Comparison of ENCODE assay signal across 8 cellular contexts in genomic region chr15:72229076-72229946, GRCh38. TPM values are rescaled to one million over a fixed set of nuclear protein-coding genes. Genes with fewer than 3 reads are reported as not detected.
DNase-seq lines count a peak whose midpoint lies in the region; ATAC-seq and TF ChIP-seq lines count a peak whose summit lies in the region.

No MANE protein-coding gene starts in this region.

- peak overlapping the region; percentile 90 for H3K4me3 ChIP-seq in skeletal muscle satellite cell (ENCODE audit: low read length)

- peak overlapping the region; percentile 87 for H3K4me2 ChIP-seq in skeletal muscle satellite cell (ENCODE audit: low read length)

- peak overlapping the region; percentile 96 for H3K9ac ChIP-seq in skeletal muscle satellite cell (ENCODE audit: low read depth, low read length)

- DNase-seq in EH (ENCODE audit: low read depth) = peak; percentile 41
- DNase-seq in NAMALWA (ENCODE audit: low spot score) = peak; percentile 69
- DNase-seq in activated T-helper 2 cell treated with anti-CD3 and anti-CD28 coated beads, Interferon-gamma antibody, Interleukin-2, Interleukin-4, amounts not matched to agents 10 μg/mL and 5 μg/mL and 100 μg/mL, durations not matched to agents 14 hours and 24 hours and 36 hours (ENCODE audit: low spot score) = peak; percentile 34
- DNase-seq in glutamatergic neuron = peak; percentile 16
- no peak for DNase-seq in iPS-NIHi7 (ENCODE audit: extremely low spot score)
- no peak for DNase-seq in HK-2 (ENCODE audit: unreplicated experiment)

- H3K4me1 Mint-ChIP-seq in activated T-helper 2 cell treated with anti-CD3 and anti-CD28 coated beads, Interferon-gamma antibody, Interleukin-2, Interleukin-4, amounts not matched to agents 10 μg/mL and 5 μg/mL and 100 μg/mL, durations not matched to agents 14 hours and 24 hours and 36 hours (ENCODE audit: low read depth) = peaks cover 36% of the 10 kb centered on the region
- H3K4me1 Mint-ChIP-seq in glutamatergic neuron (ENCODE audit: low read depth, unreplicated experiment) = peaks cover 38% of the 10 kb centered on the region

- peaks cover 39% of the 10 kb centered on the region for H3K4me1 ChIP-seq in skeletal muscle satellite cell (ENCODE audit: control insufficient read depth, insufficient read depth, low read length)

- no peaks in the 10 kb centered on the region for H3K9me3 Mint-ChIP-seq in activated T-helper 2 cell treated with anti-CD3 and anti-CD28 coated beads, Interferon-gamma antibody, Interleukin-2, Interleukin-4, amounts not matched to agents 10 μg/mL and 5 μg/mL and 100 μg/mL, durations not matched to agents 14 hours and 24 hours and 36 hours
- peaks cover 23% of the 10 kb centered on the region for H3K9me3 Mint-ChIP-seq in glutamatergic neuron (ENCODE audit: unreplicated experiment)

- peak overlapping the region; percentile 98 for H3K27ac Mint-ChIP-seq in activated T-helper 2 cell treated with anti-CD3 and anti-CD28 coated beads, Interferon-gamma antibody, Interleukin-2, Interleukin-4, amounts not matched to agents 10 μg/mL and 5 μg/mL and 100 μg/mL, durations not matched to agents 14 hours and 24 hours and 36 hours
- peak overlapping the region; percentile 99 for H3K27ac Mint-ChIP-seq in glutamatergic neuron (ENCODE audit: unreplicated experiment)

- no peaks in the 10 kb centered on the region for H3K27me3 Mint-ChIP-seq in activated T-helper 2 cell treated with anti-CD3 and anti-CD28 coated beads, Interferon-gamma antibody, Interleukin-2, Interleukin-4, amounts not matched to agents 10 μg/mL and 5 μg/mL and 100 μg/mL, durations not matched to agents 14 hours and 24 hours and 36 hours (ENCODE audit: low read depth)
- H3K27me3 Mint-ChIP-seq in glutamatergic neuron (ENCODE audit: unreplicated experiment) = peaks cover 18% of the 10 kb centered on the region

- intact Hi-C loops in activated T-helper 2 cell treated with anti-CD3 and anti-CD28 coated beads, Interferon-gamma antibody, Interleukin-2, Interleukin-4, amounts not matched to agents 10 μg/mL and 5 μg/mL and 100 μg/mL, durations not matched to agents 14 hours and 24 hours and 36 hours (cut with micrococcal nuclease) = loop anchor here (2.0 to 10.0 kb wide), 5 partner anchors 31 to 915 kb away; partner anchors contain the start of genes ADPGK, HEXA, MYO9A and SENP8

- H3K27me3 ChIP-seq in skeletal muscle satellite cell (ENCODE audit: control insufficient read depth, insufficient read depth, low read length) = no peaks in the 10 kb centered on the region

- H3K36me3 Mint-ChIP-seq in activated T-helper 2 cell treated with anti-CD3 and anti-CD28 coated beads, Interferon-gamma antibody, Interleukin-2, Interleukin-4, amounts not matched to agents 10 μg/mL and 5 μg/mL and 100 μg/mL, durations not matched to agents 14 hours and 24 hours and 36 hours (ENCODE audit: low read depth) = peaks cover 52% of the 10 kb centered on the region
- no peaks in the 10 kb centered on the region for H3K36me3 Mint-ChIP-seq in glutamatergic neuron (ENCODE audit: unreplicated experiment)

- peak overlapping the region; percentile 99 for H3K4me3 Mint-ChIP-seq in activated T-helper 2 cell treated with anti-CD3 and anti-CD28 coated beads, Interferon-gamma antibody, Interleukin-2, Interleukin-4, amounts not matched to agents 10 μg/mL and 5 μg/mL and 100 μg/mL, durations not matched to agents 14 hours and 24 hours and 36 hours (ENCODE audit: low read depth)
- peak overlapping the region; percentile 98 for H3K4me3 Mint-ChIP-seq in glutamatergic neuron (ENCODE audit: unreplicated experiment)

- H3K36me3 ChIP-seq in skeletal muscle satellite cell (ENCODE audit: insufficient read depth, low read length) = peaks cover 26% of the 10 kb centered on the region

- TF ChIP-seq CTCF in glutamatergic neuron (IDR thresholded peaks at IDR 0.05; ENCODE audit: partially characterized antibody, unreplicated experiment) = no peak

- no peaks in the 10 kb centered on the region for H3K9me3 ChIP-seq in skeletal muscle satellite cell (replicated peaks; ENCODE audit: low read length)

- ATAC-seq in GM18520 (IDR thresholded peaks at IDR 0.05; ENCODE audit: unreplicated experiment) = no peak

RNA-seq across cellular contexts. Expression of gene PKM, which starts 1.7 kb away (rescaled TPM):
- 2,347 and 2,391 TPM in 2 replicates for total RNA-seq in activated T-helper 2 cell treated with anti-CD3 and anti-CD28 coated beads, Interferon-gamma antibody, Interleukin-2, Interleukin-4, amounts not matched to agents 10 μg/mL and 5 μg/mL and 100 μg/mL, durations not matched to agents 14 hours and 24 hours and 36 hours
- 949 TPM for total RNA-seq in glutamatergic neuron (ENCODE audit: unreplicated experiment)
- 1,778 and 1,979 TPM in 2 replicates for total RNA-seq in skeletal muscle satellite cell (2012; rRNA removed)

RNA-seq across cellular contexts. Expression of gene GRAMD2A, which starts 31.7 kb away (rescaled TPM):
- total RNA-seq in activated T-helper 2 cell treated with anti-CD3 and anti-CD28 coated beads, Interferon-gamma antibody, Interleukin-2, Interleukin-4, amounts not matched to agents 10 μg/mL and 5 μg/mL and 100 μg/mL, durations not matched to agents 14 hours and 24 hours and 36 hours = not detected in 2 replicates
- total RNA-seq in glutamatergic neuron (ENCODE audit: unreplicated experiment) = not detected
- total RNA-seq in skeletal muscle satellite cell (2012; rRNA removed) = under 0.01 TPM in 1 of 2 replicates, not detected in the other

RNA-seq across cellular contexts. Expression of gene PARP6, which starts 43.0 kb away (rescaled TPM):
- 65.4 and 73.1 TPM in 2 replicates for total RNA-seq in activated T-helper 2 cell treated with anti-CD3 and anti-CD28 coated beads, Interferon-gamma antibody, Interleukin-2, Interleukin-4, amounts not matched to agents 10 μg/mL and 5 μg/mL and 100 μg/mL, durations not matched to agents 14 hours and 24 hours and 36 hours
- 193 TPM for total RNA-seq in glutamatergic neuron (ENCODE audit: unreplicated experiment)
- total RNA-seq in skeletal muscle satellite cell (2012; rRNA removed) = 10.4 and 14.2 TPM in 2 replicates

Comparison
In these comparisons a context has a peak if more than half of its experiments do, and no peak if none do; other contexts are left out.
1. DNase-seq: peak in EH (single experiment), NAMALWA (single experiment), activated T-helper 2 cell treated with anti-CD3 and anti-CD28 coated beads, Interferon-gamma antibody, Interleukin-2, Interleukin-4, amounts not matched to agents 10 μg/mL and 5 μg/mL and 100 μg/mL, durations not matched to agents 14 hours and 24 hours and 36 hours (single experiment) and glutamatergic neuron (single experiment); none in iPS-NIHi7 (single experiment) and HK-2 (single experiment).